Comparison of ENCODE assay signal across 8 cellular contexts in the genomic region with DNA sequence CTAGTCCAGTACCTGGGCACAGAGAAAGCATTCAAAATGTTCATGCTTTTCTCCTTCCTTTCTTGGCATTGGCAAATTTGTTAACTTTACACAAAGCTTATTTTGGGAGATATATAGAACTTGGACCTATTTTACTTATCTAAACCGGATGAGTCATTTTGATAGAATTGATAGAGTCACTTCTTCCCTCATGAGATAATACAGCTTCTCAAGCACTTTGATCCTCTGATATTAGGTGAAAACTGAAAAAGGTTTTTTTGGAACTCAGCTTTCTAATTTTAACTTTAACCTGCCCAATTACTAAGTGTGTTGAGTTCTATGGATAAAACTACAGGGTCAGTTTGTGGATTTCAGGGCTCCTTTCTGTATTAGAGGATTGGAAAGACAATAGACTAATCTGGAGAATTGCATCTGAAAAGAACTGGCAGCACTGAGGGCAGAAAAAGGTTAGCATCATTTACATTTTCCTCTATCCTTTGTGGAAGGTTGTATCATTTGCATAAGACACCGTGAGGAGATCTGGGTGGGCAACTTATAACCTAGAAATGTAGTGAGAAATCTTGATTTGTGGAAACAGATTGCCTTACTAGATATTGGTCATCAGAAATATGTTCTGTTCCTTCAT. TPM values are rescaled to one million over a fixed set of nuclear protein-coding genes. Genes with fewer than 3 reads are reported as not detected.
DNase-seq lines count a peak whose midpoint lies in the region; ATAC-seq, FAIRE-seq and TF ChIP-seq lines count a peak whose summit lies in the region.
"Had no signal": no experiment of that assay in that cellular context is flagged by ENCODE, and none has a peak within 500 bp of the region (broad histone marks: within the 10 kb centered on the region; RNA-seq: fewer than 3 reads in every experiment).

No MANE protein-coding gene starts in this region.

- POLR2A ChIA-PET in Panc1 (lab: Charles Lee) (interaction anchor here (1.0 kb wide), 1 partner anchor 27 kb away, joined by 3 read pairs; no protein-coding TSS in a partner anchor), endothelial cell of umbilical vein (lab: Charles Lee) (no interaction called here)

- H3K9ac ChIP-seq in endothelial cell of umbilical vein (replicated peaks; ENCODE audit: extremely low read depth, insufficient read depth, low read length) = peak overlapping the region; percentile 92

- H3K36me3 ChIP-seq in Panc1 (ENCODE audit: control insufficient read depth, insufficient read depth, low read length) = no peaks in the 10 kb centered on the region
- no peaks in the 10 kb centered on the region for H3K36me3 ChIP-seq in endothelial cell of umbilical vein (ENCODE audit: control insufficient read depth in 2 of 2, extremely low read depth in 1 of 2, insufficient read depth in 2 of 2, low read length in 2 of 2)

- peaks cover 36% of the 10 kb centered on the region for H3K4me1 ChIP-seq in Panc1 (ENCODE audit: control insufficient read depth, insufficient read depth, low read length)
- H3K4me1 ChIP-seq in endothelial cell of umbilical vein (ENCODE audit: control insufficient read depth, extremely low read depth, insufficient read depth, low read length) = peaks cover 34% of the 10 kb centered on the region

- H3K4me2 ChIP-seq in endothelial cell of umbilical vein (ENCODE audit: insufficient read depth, low read length) = peak overlapping the region; percentile 99

- ATAC-seq in Panc1 = no peak

- H3K9me1 ChIP-seq in endothelial cell of umbilical vein (replicated peaks; ENCODE audit: control insufficient read depth, extremely low read depth, insufficient read depth, low read length) = no peaks in the 10 kb centered on the region

- H3K79me2 ChIP-seq in endothelial cell of umbilical vein (ENCODE audit: control insufficient read depth, insufficient read depth, low read length) = peaks cover 70% of the 10 kb centered on the region

- H3K9me3 ChIP-seq in Panc1 (ENCODE audit: control insufficient read depth, insufficient read depth, low read depth, low read length) = no peaks in the 10 kb centered on the region
- H3K9me3 ChIP-seq in endothelial cell of umbilical vein (replicated peaks; ENCODE audit: control insufficient read depth, insufficient read depth, low read length) = no peaks in the 10 kb centered on the region

- H2AFZ ChIP-seq in endothelial cell of umbilical vein (ENCODE audit: low read depth, low read length) = no peak overlapping the region

- no peak for TF ChIP-seq POLR2A in endothelial cell of umbilical vein (IDR thresholded peaks at IDR 0.05; ENCODE audit: low read depth, low read length)

- DNase-seq in GM18507 (ENCODE audit: extremely low spot score, insufficient read length, low read depth) = no peak
- no peak for DNase-seq in Panc1 (ENCODE audit: low read depth, low spot score)
- no peak for DNase-seq in endothelial cell of umbilical vein (ENCODE audit: low read depth, low spot score)
- no peak for DNase-seq in retinal pigment epithelial cell (ENCODE audit: low read depth)
- no peak for DNase-seq in stimulated activated CD4-positive, alpha-beta T cell treated with anti-CD3 and anti-CD28 coated beads, Interleukin-2, amount 100 ng/mL, for 24 hours
- no peak for DNase-seq in NCI-H526 treated with DMSO at 0.1 percent for 48 hours (lab: John Stamatoyannopoulos, UW)
- no peak for DNase-seq in activated CD4-positive, CD25-positive, alpha-beta regulatory T cell (lab: John Stamatoyannopoulos, UW)

- TF ChIP-seq CTCF in Panc1 (IDR thresholded peaks at IDR 0.05) (no peak), endothelial cell of umbilical vein (IDR thresholded peaks at IDR 0.05; ENCODE audit: extremely low read depth in 1 of 2, insufficient read depth in 1 of 2, low read depth in 1 of 2, low read length in 2 of 2) (no peak), retinal pigment epithelial cell (conservative IDR thresholded peaks at IDR 0.05; ENCODE audit: low read depth, low read length) (no peak)

- dilution Hi-C loops in endothelial cell of umbilical vein (cut with MboI; ENCODE audit: extremely low pct_ligation_motif_present, low sequenced_read_pairs) = no loop called here

- intact Hi-C loops in Panc1 (cut with micrococcal nuclease; ENCODE audit: unreplicated experiment) (no loop called here), endothelial cell of umbilical vein (cut with micrococcal nuclease) (loop anchor here (5.0 kb wide), 1 partner anchor 59 kb away; no protein-coding TSS in a partner anchor)

- no peaks in the 10 kb centered on the region for H3K27me3 ChIP-seq in Panc1 (ENCODE audit: control insufficient read depth, insufficient read depth, low read length)
- H3K27me3 ChIP-seq in endothelial cell of umbilical vein (ENCODE audit: control insufficient read depth in 2 of 2, insufficient read depth in 2 of 2, low read length in 2 of 2) = no peaks in the 10 kb centered on the region

- FAIRE-seq in GM18507 (lab: Jason Lieb, UNC) (peak; percentile 18), endothelial cell of umbilical vein (lab: Jason Lieb, UNC) (peak; percentile 8)

- in situ Hi-C loops in Panc1 (cut with HindIII; ENCODE audit: low pct_unique_long_range_greater_than_20kb, low sequenced_read_pairs) = no loop called here

- no TSS peak for BruUV-seq in Panc1 (replicated peaks; lab: Mats Ljungman, UMichigan)
- BruUV-seq in endothelial cell of umbilical vein (replicated peaks; lab: Mats Ljungman, UMichigan) = no TSS peak

- H3K4me3 ChIP-seq in Panc1 (ENCODE audit: low read depth in 2 of 2, low read length in 2 of 2) (peak overlapping the region; percentile 94 to 99), endothelial cell of umbilical vein (replicated peaks in 1 of 3; ENCODE audit: insufficient read depth in 1 of 3, low read depth in 1 of 3, low read length in 3 of 3) (peak overlapping the region; percentile 66 to 98 (median 93)), retinal pigment epithelial cell (ENCODE audit: low read length) (peak overlapping the region; percentile 84)

- H3K27ac ChIP-seq in Panc1 (ENCODE audit: low read length) = peak overlapping the region; percentile 94
- peak overlapping the region; percentile 86 for H3K27ac ChIP-seq in endothelial cell of umbilical vein (ENCODE audit: insufficient read depth, low read depth, low read length)
- H3K27ac ChIP-seq: RWPE1 had no signal

- H4K20me1 ChIP-seq in endothelial cell of umbilical vein (replicated peaks; ENCODE audit: control insufficient read depth, extremely low read depth, insufficient read depth, low read length) = no peaks in the 10 kb centered on the region

- CTCF ChIA-PET in Panc1 (lab: Charles Lee) = no interaction called here
- CTCF ChIA-PET in endothelial cell of umbilical vein (lab: Charles Lee) = interaction anchor here (0.9 to 1.0 kb wide), 2 partner anchors 34 to 135 kb away, joined by 3 read pairs; no protein-coding TSS in a partner anchor

TF ChIP-seq in endothelial cell of umbilical vein, 7 proteins besides CTCF, POLR2A, EP300 and RAD21:
- TF ChIP-seq FOS (IDR thresholded peaks at IDR 0.05; ENCODE audit: borderline replicate concordance, insufficient read depth, low read length) (peak; percentile 14), GATA2 (IDR thresholded peaks at IDR 0.05; ENCODE audit: insufficient read depth, insufficient read length, low read depth, low read length) (no peak), MYC (IDR thresholded peaks at IDR 0.05; ENCODE audit: low read depth, low read length) (no peak)

RNA-seq across cellular contexts. Expression of a gene that starts 2.4 kb away (rescaled TPM):
- total RNA-seq in Panc1 (2021; ENCODE audit: unreplicated experiment) (22.3 TPM), endothelial cell of umbilical vein (17.4 and 17.6 TPM in 2 replicates)
- 12.2 TPM for polyA plus RNA-seq in Panc1 (2012; ENCODE audit: insufficient read length)
- polyA plus RNA-seq in endothelial cell of umbilical vein = 5.7 and 6.5 TPM in 2 replicates
- 7.2 and 7.3 TPM in 2 replicates for polyA plus RNA-seq in endothelial cell of umbilical vein (2011; cell fraction: cytosol; rRNA removed)
- 18.1 and 22.1 TPM in 2 replicates for polyA plus RNA-seq in endothelial cell of umbilical vein (2011; cell fraction: nucleus; rRNA removed)
- 13.3 and 15.5 TPM in 2 replicates for polyA plus RNA-seq in endothelial cell of umbilical vein (2012)
- 11.9 and 12.9 TPM in 2 replicates for polyA minus RNA-seq in endothelial cell of umbilical vein
- 16.9 TPM for polyA minus RNA-seq in endothelial cell of umbilical vein (2011; cell fraction: cytosol; rRNA and poly(A)+ RNA removed)
- 32.1 and 35.2 TPM in 2 replicates for polyA minus RNA-seq in endothelial cell of umbilical vein (2011; cell fraction: nucleus; rRNA and poly(A)+ RNA removed)
